9 cellular contexts compared by ENCODE assay signal in the genomic region with DNA sequence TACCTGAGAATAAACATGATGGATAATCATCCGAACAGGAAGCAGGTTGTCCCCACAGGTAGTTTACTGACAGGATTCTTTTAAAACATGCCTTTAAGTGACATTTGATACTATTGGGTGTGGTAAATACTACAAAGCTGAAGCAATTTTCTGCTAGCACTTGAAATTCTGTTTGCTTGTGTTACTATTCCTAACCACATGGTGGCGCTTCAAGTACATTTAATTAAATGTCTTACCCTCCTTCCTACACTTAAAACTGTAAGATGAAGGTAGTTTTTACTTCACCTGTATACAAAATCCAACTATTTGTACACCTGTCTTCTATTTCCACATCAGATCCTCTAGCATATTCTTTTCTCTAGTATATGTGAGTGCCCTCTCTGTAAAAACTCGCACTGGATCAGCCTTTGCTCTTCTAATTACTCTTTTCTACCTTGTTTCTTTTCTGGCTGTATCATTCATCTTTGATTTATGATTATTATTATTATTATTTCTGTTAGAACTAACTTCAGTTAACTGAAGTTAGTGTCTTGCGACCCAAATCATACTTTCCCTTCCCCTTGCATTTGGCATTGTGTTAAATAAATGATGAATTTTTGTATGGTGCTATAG. TPM values are rescaled to one million over a fixed set of nuclear protein-coding genes. Genes with fewer than 3 reads are reported as not detected.
DNase-seq lines count a peak whose midpoint lies in the region; ATAC-seq and TF ChIP-seq lines count a peak whose summit lies in the region.
"Had no signal": no experiment of that assay in that cellular context is flagged by ENCODE, and none has a peak within 500 bp of the region (broad histone marks: within the 10 kb centered on the region; RNA-seq: fewer than 3 reads in every experiment).

No MANE protein-coding gene starts in this region.

- H3K4me1 Mint-ChIP-seq in HFFc6 (ENCODE audit: low read depth), result peaks cover 11% of the 10 kb centered on the region
- H3K4me1 Mint-ChIP-seq in stimulated activated effector memory CD8-positive, alpha-beta T cell treated with anti-CD3 and anti-CD28 coated beads, Interleukin-12 subunit alpha, Interleukin-12 subunit beta, amount 100 ng/mL, for 72 hours, result peaks cover 11% of the 10 kb centered on the region

- no peak overlapping the region for H3K4me3 Mint-ChIP-seq in HFFc6
- H3K4me3 Mint-ChIP-seq in stimulated activated effector memory CD8-positive, alpha-beta T cell treated with anti-CD3 and anti-CD28 coated beads, Interleukin-12 subunit alpha, Interleukin-12 subunit beta, amount 100 ng/mL, for 72 hours, result no peak overlapping the region
- H3K4me3 Mint-ChIP-seq: activated naive CD4-positive, alpha-beta T cell treated with anti-CD3 and anti-CD28 coated beads, Interleukin-2, amount 50 U/mL, for 24 hours had no signal

- DNase-seq in NCI-H2081 (lab: John Stamatoyannopoulos, UW) (peak; percentile 3 to 43), NCI-H2081 treated with DMSO at 0.1 percent for 48 hours (lab: John Stamatoyannopoulos, UW) (no peak), HFFc6 (peak; percentile 47), RPMI8226 (peak; percentile 62), epithelial cell of esophagus (ENCODE audit: low read depth) (peak; percentile 70), non-pigmented ciliary epithelial cell (ENCODE audit: low read depth) (peak; percentile 27)
- DNase-seq in stimulated activated effector memory CD8-positive, alpha-beta T cell treated with anti-CD3 and anti-CD28 coated beads, Interleukin-12 subunit alpha, Interleukin-12 subunit beta, amount 100 ng/mL, for 72 hours (ENCODE audit: low spot score in 2 of 2), result no peak

- peaks cover 12% of the 10 kb centered on the region for H3K36me3 Mint-ChIP-seq in HFFc6 (ENCODE audit: low read depth)
- peaks cover 33% of the 10 kb centered on the region for H3K36me3 Mint-ChIP-seq in stimulated activated effector memory CD8-positive, alpha-beta T cell treated with anti-CD3 and anti-CD28 coated beads, Interleukin-12 subunit alpha, Interleukin-12 subunit beta, amount 100 ng/mL, for 72 hours

- no peak overlapping the region for H3K27ac Mint-ChIP-seq in HFFc6
- no peak overlapping the region for H3K27ac Mint-ChIP-seq in stimulated activated effector memory CD8-positive, alpha-beta T cell treated with anti-CD3 and anti-CD28 coated beads, Interleukin-12 subunit alpha, Interleukin-12 subunit beta, amount 100 ng/mL, for 72 hours
- H3K27ac Mint-ChIP-seq: activated naive CD4-positive, alpha-beta T cell treated with anti-CD3 and anti-CD28 coated beads, Interleukin-2, amount 50 U/mL, for 24 hours had no signal

- TF ChIP-seq CTCF in HFFc6 (IDR thresholded peaks at IDR 0.05) (peak; percentile 92), epithelial cell of esophagus (IDR thresholded peaks at IDR 0.05; ENCODE audit: insufficient read depth, low read depth, low read length, missing control alignments) (peak; percentile 53)

- H3K27me3 Mint-ChIP-seq in HFFc6 (ENCODE audit: insufficient read depth), result no peaks in the 10 kb centered on the region; the same call in 1 of the 2 replicates
- H3K27me3 Mint-ChIP-seq: activated naive CD4-positive, alpha-beta T cell treated with anti-CD3 and anti-CD28 coated beads, Interleukin-2, amount 50 U/mL, for 24 hours had no signal

- no peak for ATAC-seq in HG03139 (IDR thresholded peaks at IDR 0.05; ENCODE audit: unreplicated experiment)
- no peak for ATAC-seq in stimulated activated effector memory CD8-positive, alpha-beta T cell treated with anti-CD3 and anti-CD28 coated beads, Interleukin-12 subunit alpha, Interleukin-12 subunit beta, amount 100 ng/mL, for 72 hours

- no peaks in the 10 kb centered on the region for H3K9me3 Mint-ChIP-seq in HFFc6
- no peaks in the 10 kb centered on the region for H3K9me3 Mint-ChIP-seq in stimulated activated effector memory CD8-positive, alpha-beta T cell treated with anti-CD3 and anti-CD28 coated beads, Interleukin-12 subunit alpha, Interleukin-12 subunit beta, amount 100 ng/mL, for 72 hours
- H3K9me3 Mint-ChIP-seq: activated naive CD4-positive, alpha-beta T cell treated with anti-CD3 and anti-CD28 coated beads, Interleukin-2, amount 50 U/mL, for 24 hours had no signal

- no peak overlapping the region for H3K4me3 ChIP-seq in epithelial cell of esophagus (ENCODE audit: low read length)

RNA-seq across cellular contexts. Expression of gene SLC25A46, which starts 18.4 kb away (rescaled TPM):
- 10 to 100 TPM; 46.9 to 54.2 (median 49.2) TPM for total RNA-seq in HFFc6 (2021; fragmentation: NEBNext Ultra II Directional; extraction: Animal tissue kit (Norgen Biotek cat#: 25700))

RNA-seq across cellular contexts. Expression of gene TMEM232, which starts 30.8 kb away (rescaled TPM):
- total RNA-seq in HFFc6 (2021; fragmentation: NEBNext Ultra II Directional; extraction: Animal tissue kit (Norgen Biotek cat#: 25700)), result 1 to 10 TPM in 3 of 6 experiments, under 1 TPM in 3; 0.36 to 1.3 (median 1.0) TPM

Comparison
In these comparisons a context has a peak if more than half of its experiments do, and no peak if none do; other contexts are left out.
1. DNase-seq: peak in NCI-H2081 (2 of 2), HFFc6 (single experiment), RPMI8226 (single experiment), epithelial cell of esophagus (single experiment) and non-pigmented ciliary epithelial cell (single experiment); none in NCI-H2081 treated with DMSO at 0.1 percent for 48 hours (single experiment) and stimulated activated effector memory CD8-positive, alpha-beta T cell treated with anti-CD3 and anti-CD28 coated beads, Interleukin-12 subunit alpha, Interleukin-12 subunit beta, amount 100 ng/mL, for 72 hours (0 of 2).